In the genomic region with DNA sequence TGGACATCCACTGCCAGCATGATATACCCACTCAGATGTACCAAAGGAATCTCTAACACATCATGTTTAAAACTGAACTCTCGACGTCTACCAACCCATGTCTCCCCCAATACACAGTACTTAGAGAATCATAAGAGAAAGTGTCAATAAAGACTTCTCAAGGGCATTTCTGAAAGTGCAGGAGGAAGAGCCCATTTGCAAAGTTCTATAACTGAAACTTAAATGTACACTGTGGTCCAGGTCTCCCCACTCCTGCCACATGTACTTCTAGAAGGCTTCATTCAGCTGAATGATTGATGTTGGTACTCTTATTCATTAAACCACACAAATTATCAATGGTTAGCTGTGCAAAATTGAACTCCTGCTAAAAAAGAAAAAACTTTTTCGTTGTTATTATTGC, we compare ENCODE assay signal across 20 cellular contexts.
"Had no signal": no experiment of that assay in that cellular context is flagged by ENCODE, and none has a peak within 500 bp of the region (broad histone marks: within the 10 kb centered on the region; RNA-seq: fewer than 3 reads in every experiment).

No MANE protein-coding gene starts in this region.

- H3K4me1 Mint-ChIP-seq: endodermal cell had no signal

- H3K27me3 Mint-ChIP-seq: naive B cell, progenitor cell of endocrine pancreas had no signal

- H3K4me3 Mint-ChIP-seq: endodermal cell, neural crest cell had no signal

- DNase-seq: effector CD4-positive, alpha-beta T cell; endodermal cell; erythroblast; foreskin keratinocyte; head of caudate nucleus; kidney; left cardiac atrium; left ventricle myocardium inferior; mesendoderm; naive B cell; nucleus accumbens; pancreas; right cardiac atrium; stimulated activated CD4-positive, alpha-beta T cell treated with anti-CD3 and anti-CD28 coated beads, Interleukin-2, amount 100 ng/mL, for 48 hours; stomach; substantia nigra; transverse colon had no signal

- FAIRE-seq: endothelial cell of umbilical vein, kidney, pancreas had no signal

- H3K9me3 Mint-ChIP-seq: naive B cell had no signal

- H3K27ac Mint-ChIP-seq: endodermal cell, progenitor cell of endocrine pancreas had no signal

- ATAC-seq: foreskin keratinocyte, left cardiac atrium, pancreas, right cardiac atrium had no signal

- H3K36me3 Mint-ChIP-seq: naive B cell had no signal
